ENCODE assay signal across 29 cellular contexts in the genomic region with DNA sequence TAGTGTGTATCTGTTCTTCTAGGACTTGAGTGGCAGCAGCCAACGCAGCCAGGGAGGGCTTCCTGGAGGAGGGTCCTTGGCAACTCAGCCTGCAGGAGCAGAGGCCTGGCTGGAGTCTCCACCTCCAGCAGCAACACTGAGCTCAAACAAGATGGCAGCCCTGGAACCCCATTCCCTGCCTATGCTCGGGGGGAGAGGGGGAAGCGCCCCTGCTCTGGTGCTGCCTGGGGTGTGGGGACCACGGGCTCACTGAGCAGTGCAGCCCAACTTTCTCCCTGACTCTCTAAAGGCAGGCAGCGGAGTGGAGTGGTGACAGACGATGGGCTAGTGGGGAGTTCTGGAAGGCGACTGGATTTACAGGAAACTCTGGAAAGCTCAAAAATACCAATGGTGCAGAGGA.
"Had no signal": no experiment of that assay in that cellular context is flagged by ENCODE, and none has a peak within 500 bp of the region (broad histone marks: within the 10 kb centered on the region; RNA-seq: fewer than 3 reads in every experiment).

No MANE protein-coding gene starts in this region.

- H3K27me3 Mint-ChIP-seq: activated CD4-positive, alpha-beta T cell treated with anti-CD3 and anti-CD28 coated beads, Interleukin-2, amount 10 ng/mL, durations not matched to agents 24 days and 14 days; activated CD8-positive, alpha-beta T cell treated with anti-CD3 and anti-CD28 coated beads for 36 hours; activated naive CD8-positive, alpha-beta T cell treated with anti-CD3 and anti-CD28 coated beads for 36 hours; activated T-helper 17 cell treated with anti-CD3 and anti-CD28 coated beads, Interleukin-2, amount 50 U/mL, for 72 hours had no signal

- ATAC-seq: activated CD8-positive, alpha-beta T cell treated with anti-CD3 and anti-CD28 coated beads for 36 hours; activated T-cell treated with anti-CD3 and anti-CD28 coated beads, Interleukin-2, amount 50 U/mL, for 72 hours; activated T-helper 17 cell treated with anti-CD3 and anti-CD28 coated beads, Interleukin-2, amount 50 U/mL, for 72 hours; PC-3; Right ventricle myocardium inferior had no signal

- H3K4me1 ChIP-seq: ascending aorta had no signal

- H3K4me3 Mint-ChIP-seq: activated CD4-positive, alpha-beta T cell treated with anti-CD3 and anti-CD28 coated beads, Interleukin-2, amount 10 ng/mL, durations not matched to agents 24 days and 14 days; activated CD8-positive, alpha-beta T cell treated with anti-CD3 and anti-CD28 coated beads for 36 hours; activated naive CD8-positive, alpha-beta T cell treated with anti-CD3 and anti-CD28 coated beads for 36 hours; activated T-cell treated with anti-CD3 and anti-CD28 coated beads, Interleukin-2, amount 50 U/mL, for 72 hours; activated T-helper 17 cell treated with anti-CD3 and anti-CD28 coated beads, Interleukin-2, amount 50 U/mL, for 72 hours had no signal

- H3K9me3 ChIP-seq: ascending aorta had no signal

- H3K9me3 Mint-ChIP-seq: activated CD4-positive, alpha-beta T cell treated with anti-CD3 and anti-CD28 coated beads, Interleukin-2, amount 10 ng/mL, durations not matched to agents 24 days and 14 days; activated CD8-positive, alpha-beta T cell treated with anti-CD3 and anti-CD28 coated beads for 36 hours; activated naive CD8-positive, alpha-beta T cell treated with anti-CD3 and anti-CD28 coated beads for 36 hours; activated T-cell treated with anti-CD3 and anti-CD28 coated beads, Interleukin-2, amount 50 U/mL, for 72 hours; activated T-helper 17 cell treated with anti-CD3 and anti-CD28 coated beads, Interleukin-2, amount 50 U/mL, for 72 hours had no signal

- H3K36me3 ChIP-seq: ascending aorta, cardiac muscle cell had no signal

- H3K36me3 Mint-ChIP-seq: activated naive CD8-positive, alpha-beta T cell treated with anti-CD3 and anti-CD28 coated beads for 36 hours had no signal

- H3K4me3 ChIP-seq: ascending aorta, cardiac muscle cell had no signal

- H3K27ac ChIP-seq: ascending aorta, cardiac muscle cell, RWPE1 had no signal

- H3K4me1 Mint-ChIP-seq: activated CD4-positive, alpha-beta T cell treated with anti-CD3 and anti-CD28 coated beads, Interleukin-2, amount 10 ng/mL, durations not matched to agents 24 days and 14 days; activated naive CD8-positive, alpha-beta T cell treated with anti-CD3 and anti-CD28 coated beads for 36 hours; activated T-helper 17 cell treated with anti-CD3 and anti-CD28 coated beads, Interleukin-2, amount 50 U/mL, for 72 hours had no signal

- H3K27ac Mint-ChIP-seq: activated CD4-positive, alpha-beta T cell treated with anti-CD3 and anti-CD28 coated beads, Interleukin-2, amount 10 ng/mL, durations not matched to agents 24 days and 14 days; activated CD8-positive, alpha-beta T cell treated with anti-CD3 and anti-CD28 coated beads for 36 hours; activated naive CD8-positive, alpha-beta T cell treated with anti-CD3 and anti-CD28 coated beads for 36 hours; activated T-cell treated with anti-CD3 and anti-CD28 coated beads, Interleukin-2, amount 50 U/mL, for 72 hours; activated T-helper 17 cell treated with anti-CD3 and anti-CD28 coated beads, Interleukin-2, amount 50 U/mL, for 72 hours had no signal

- DNase-seq: activated CD4-positive, alpha-beta T cell treated with anti-CD3 and anti-CD28 coated beads, Interleukin-2, amount 10 ng/mL, durations not matched to agents 24 days and 14 days; activated CD4-positive, alpha-beta T cell treated with anti-CD3 and anti-CD28 coated beads, Interleukin-2, amount 50 U/mL, for 4 hours; activated CD8-positive, alpha-beta T cell treated with anti-CD3 and anti-CD28 coated beads for 36 hours; activated effector memory CD4-positive, alpha-beta T cell treated with anti-CD3 and anti-CD28 coated beads, Interleukin-2, amount 50 U/mL, for 16 hours; activated naive CD4-positive, alpha-beta T cell; activated naive CD4-positive, alpha-beta T cell treated with anti-CD3 and anti-CD28 coated beads, Interleukin-2, amount 50 U/mL, for 16 hours; activated naive CD8-positive, alpha-beta T cell treated with anti-CD3 and anti-CD28 coated beads for 36 hours; activated T-cell treated with anti-CD3 and anti-CD28 coated beads, Interleukin-2, amount 50 U/mL, for 1 hour; activated T-cell treated with anti-CD3 and anti-CD28 coated beads, Interleukin-2, amount 50 U/mL, for 72 hours; amniotic stem cell; NCI-H1105; NCI-H1417 treated with DMSO at 0.1 percent for 48 hours; NCI-H1930; NCI-H2081 treated with DMSO at 0.1 percent for 48 hours; NCI-H345; NCI-H524 treated with DMSO at 0.1 percent for 48 hours; NK-92 treated with Interleukin-12 subunit alpha and Interleukin-12 subunit beta, amount 100 ng/mL, for 24 hours; PC-3; SIG-M5; SW 1271; T-helper 1 cell; T-helper 2 cell; T-helper 9 cell had no signal

- H3K27me3 ChIP-seq: ascending aorta, cardiac muscle cell had no signal

- FAIRE-seq: RCC 7860 had no signal
